In the genomic region with DNA sequence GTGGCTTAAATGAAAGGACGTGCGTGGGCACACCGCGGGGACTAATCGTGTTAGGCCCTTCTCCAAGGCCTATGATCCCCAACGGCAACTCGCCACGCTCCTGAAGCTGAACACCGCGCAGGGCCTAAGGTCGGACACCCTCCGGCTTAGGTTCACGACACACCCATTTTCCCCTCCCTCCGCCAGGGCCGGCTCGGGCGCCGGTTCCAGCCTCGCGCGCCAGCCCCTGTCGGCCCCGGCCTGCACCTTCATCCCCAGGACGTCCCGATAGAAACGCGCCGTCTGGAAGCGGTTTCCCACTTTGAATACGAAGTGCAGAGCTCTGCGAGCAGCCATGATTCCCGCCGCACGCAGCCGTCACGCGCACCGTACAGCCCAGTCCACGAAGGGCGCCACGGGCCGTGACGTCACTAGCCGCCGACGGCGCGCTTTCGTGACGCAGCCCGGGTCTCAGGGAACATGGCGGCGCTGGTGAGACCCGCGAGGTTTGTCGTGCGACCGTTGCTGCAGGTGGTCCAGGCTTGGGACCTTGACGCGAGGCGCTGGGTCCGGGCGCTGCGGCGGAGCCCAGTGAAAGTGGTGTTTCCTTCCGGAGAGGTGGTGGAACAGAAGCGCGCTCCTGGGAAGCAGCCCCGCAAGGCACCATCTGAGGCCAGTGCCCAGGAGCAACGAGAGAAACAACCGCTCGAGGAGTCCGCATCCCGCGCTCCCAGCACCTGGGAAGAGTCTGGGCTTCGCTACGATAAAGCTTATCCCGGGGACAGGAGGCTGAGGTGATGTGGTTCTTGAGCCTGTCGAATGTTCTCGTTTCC, we compare ENCODE assay signal across 8 cellular contexts. TPM values are rescaled to one million over a fixed set of nuclear protein-coding genes. Genes with fewer than 3 reads are reported as not detected.
DNase-seq lines count a peak whose midpoint lies in the region; ATAC-seq and TF ChIP-seq lines count a peak whose summit lies in the region.

A gene with protein sequence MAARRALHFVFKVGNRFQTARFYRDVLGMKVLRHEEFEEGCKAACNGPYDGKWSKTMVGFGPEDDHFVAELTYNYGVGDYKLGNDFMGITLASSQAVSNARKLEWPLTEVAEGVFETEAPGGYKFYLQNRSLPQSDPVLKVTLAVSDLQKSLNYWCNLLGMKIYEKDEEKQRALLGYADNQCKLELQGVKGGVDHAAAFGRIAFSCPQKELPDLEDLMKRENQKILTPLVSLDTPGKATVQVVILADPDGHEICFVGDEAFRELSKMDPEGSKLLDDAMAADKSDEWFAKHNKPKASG (minus strand): TSS at position 361 of the 812 bp plus-strand sequence. CDS start 25 bp downstream, at position 336.
Gene MRM3 (plus strand): TSS at position 434 of the 812 bp plus-strand sequence. CDS start 26 bp downstream, at position 460.

- no peaks in the 10 kb centered on the region for H3K9me3 ChIP-seq in adipocyte (ENCODE audit: control insufficient read depth, low read length)
- no peaks in the 10 kb centered on the region for H3K9me3 ChIP-seq in heart left ventricle

- peaks cover 7% of the 10 kb centered on the region for H3K36me3 Mint-ChIP-seq in type B pancreatic cell

- ATAC-seq in HG02623 (IDR thresholded peaks at IDR 0.05; ENCODE audit: unreplicated experiment) (peak; percentile 82), heart left ventricle (peak; percentile 98 to 99 (median 98))

- peaks cover 23% of the 10 kb centered on the region for H3K4me1 ChIP-seq in adipocyte (ENCODE audit: control insufficient read depth, insufficient read depth, low read length)
- H3K4me1 ChIP-seq in heart left ventricle: peaks cover 3 to 30% (median 22%) of the 10 kb centered on the region in 12 donors

- peaks cover 16% of the 10 kb centered on the region for H3K4me1 Mint-ChIP-seq in type B pancreatic cell (ENCODE audit: unreplicated experiment)

- H3K27me3 ChIP-seq in adipocyte (replicated peaks; ENCODE audit: control insufficient read depth, insufficient read depth, low read length): no peaks in the 10 kb centered on the region
- no peaks in the 10 kb centered on the region for H3K27me3 ChIP-seq in heart left ventricle

- intact Hi-C loops in heart left ventricle (cut with DNase I): loop anchor here in 1 of 10 donors (5.0 kb wide), 1 partner anchor 195 kb away; the partner anchor contains the start of gene NXN
- intact Hi-C loops in posterior cingulate gyrus (cut with DNase I): no loop called here

- peak within 1 kb of the TSS; percentile 98 for H3K4me3 Mint-ChIP-seq in type B pancreatic cell

- H3K36me3 ChIP-seq in adipocyte (ENCODE audit: control insufficient read depth, insufficient read depth, low read length, severe bottlenecking) (peaks cover 17% of the 10 kb centered on the region), heart left ventricle (peaks cover 0 to 49% (median 23%) of the 10 kb centered on the region in 9 donors)

- WGBS in heart left ventricle, 4 donors: 0 to 1% (median 0%) methylated on average over 41 to 80 of the region's 80 CpGs

- H3K4me3 ChIP-seq in adipocyte (ENCODE audit: low read length) (peak within 1 kb of the TSS; percentile 94), heart left ventricle (peak within 1 kb of the TSS; percentile 71 to 99 (median 86))

- TF ChIP-seq CTCF in heart left ventricle (IDR thresholded peaks at IDR 0.05): peak in 4 of 12 donors; percentile 14 to 27 (median 23)
- TF ChIP-seq CTCF in type B pancreatic cell (conservative IDR thresholded peaks at IDR 0.05): peak; percentile 56

- TF ChIP-seq POLR2A in GM10847 (IDR thresholded peaks at IDR 0.05; ENCODE audit: extremely low read depth, insufficient read length) (peak; percentile 88), heart left ventricle (IDR thresholded peaks at IDR 0.05) (peak in 1 of 2 donors; percentile 70)

- H3K27ac ChIP-seq in heart left ventricle: peak within 1 kb of the TSS; percentile 5 to 87 (median 82)

- no peaks in the 10 kb centered on the region for H3K9me3 Mint-ChIP-seq in type B pancreatic cell

- H3K27me3 Mint-ChIP-seq in type B pancreatic cell: no peaks in the 10 kb centered on the region

- H3K27ac Mint-ChIP-seq in type B pancreatic cell: peak within 1 kb of the TSS; percentile 99

- peak within 1 kb of the TSS; percentile 96 for H3K9ac ChIP-seq in adipocyte (ENCODE audit: low read length)

- DNase-seq in NCI-H1105 (lab: John Stamatoyannopoulos, UW) (peak; percentile 40), T follicular helper cell (ENCODE audit: low read depth) (peak; percentile 93), adipocyte (ENCODE audit: low read depth) (peak; percentile 95), heart left ventricle (peak; percentile 92 to 96 (median 93)), posterior cingulate gyrus (peak; percentile 87 to 99 (median 93)), type B pancreatic cell (ENCODE audit: extremely low spot score, unreplicated experiment) (peak; percentile 97)

RNA-seq across cellular contexts. Expression of the first gene that starts in this region (rescaled TPM):
- total RNA-seq in heart left ventricle: 10 to 100 TPM; 21.7 to 39.7 (median 26.8) TPM
- polyA plus RNA-seq in heart left ventricle: 10 to 100 TPM; 14.0 to 20.4 TPM
- 83.1 and 99.4 TPM in 2 replicates for total RNA-seq in type B pancreatic cell (ENCODE audit: low replicate concordance)

RNA-seq across cellular contexts. Expression of gene MRM3, which starts in this region (rescaled TPM):
- 10 to 100 TPM; 14.8 to 35.4 (median 18.3) TPM for total RNA-seq in heart left ventricle
- polyA plus RNA-seq in heart left ventricle: 10 to 100 TPM; 17.9 to 27.1 TPM
- total RNA-seq in type B pancreatic cell (ENCODE audit: low replicate concordance): 17.7 and 21.3 TPM in 2 replicates

Comparison
In these comparisons a context has a peak if more than half of its experiments do, and no peak if none do; other contexts are left out.
1. Peak in every context shown above with its lines: DNase-seq, ATAC-seq, H3K4me3 ChIP-seq and H3K27ac ChIP-seq.
2. DNase-seq: peak in every context shown above with its lines; median percentile 97 in type B pancreatic cell; 95 in adipocyte; 93 in T follicular helper cell; 93 in heart left ventricle; 93 in posterior cingulate gyrus; 40 in NCI-H1105.